1 cellular context compared by ENCODE assay signal in genomic region chr12:120925740-120926563, GRCh38.
TF ChIP-seq lines count a peak whose summit lies in the region.

No MANE protein-coding gene starts in this region.

TF ChIP-seq in HEK293, 187 proteins besides CTCF, POLR2A, EP300 and RAD21 (continued from another document):
- TF ChIP-seq AEBP2 (tag by site-specific recombination; IDR thresholded peaks at IDR 0.05; ENCODE audit: borderline replicate concordance) (no peak), ZNF184 (tag by site-specific recombination; IDR thresholded peaks at IDR 0.05) (no peak), ZNF704 (tag by site-specific recombination; IDR thresholded peaks at IDR 0.05) (no peak), KLF10 (tag by site-specific recombination; IDR thresholded peaks at IDR 0.05) (no peak), ZNF621 (tag by site-specific recombination; IDR thresholded peaks at IDR 0.05) (no peak), KLF17 (tag by site-specific recombination; IDR thresholded peaks at IDR 0.05) (0 out of 2 replicates have a peak, but pooled peaks have one; percentile 35), TCF7L2 (IDR thresholded peaks at IDR 0.05; ENCODE audit: borderline replicate concordance, low read depth, low read length) (no peak), ZNF600 (tag by site-specific recombination; IDR thresholded peaks at IDR 0.05) (peak; percentile 17; the same call in 1 of the 2 replicates), GLIS1 (tag by site-specific recombination; IDR thresholded peaks at IDR 0.05) (peak; percentile 37; the same call in 1 of the 2 replicates), ZBTB48 (tag by site-specific recombination; IDR thresholded peaks at IDR 0.05) (no peak), ZBTB17 (tag by site-specific recombination; IDR thresholded peaks at IDR 0.05) (peak; percentile 49), ZNF133 (tag by site-specific recombination; IDR thresholded peaks at IDR 0.05) (no peak), ZNF776 (tag by site-specific recombination; IDR thresholded peaks at IDR 0.05; ENCODE audit: borderline replicate concordance) (no peak), ZNF610 (tag by site-specific recombination; IDR thresholded peaks at IDR 0.05; ENCODE audit: borderline replicate concordance) (peak; percentile 61; the same call in 1 of the 2 replicates), GLIS2 (tag by site-specific recombination; IDR thresholded peaks at IDR 0.05) (peak; percentile 32; the same call in 1 of the 2 replicates), ZNF791 (tag by site-specific recombination; IDR thresholded peaks at IDR 0.05) (no peak), ZNF311 (tag by site-specific recombination; IDR thresholded peaks at IDR 0.05; ENCODE audit: borderline replicate concordance) (no peak), ZNF114 (tag by site-specific recombination; IDR thresholded peaks at IDR 0.05) (no peak), OSR2 (tag by site-specific recombination; IDR thresholded peaks at IDR 0.05) (no peak), KLF7 (tag by site-specific recombination; IDR thresholded peaks at IDR 0.05; ENCODE audit: borderline replicate concordance) (no peak), ZNF639 (tag by site-specific recombination; IDR thresholded peaks at IDR 0.05) (no peak), ZNF335 (tag by site-specific recombination; conservative IDR thresholded peaks at IDR 0.05) (peak; percentile 34; the same call in 1 of the 2 replicates), ZNF548 (tag by site-specific recombination; IDR thresholded peaks at IDR 0.05) (no peak), ZNF792 (tag by site-specific recombination; IDR thresholded peaks at IDR 0.05) (no peak), ZNF76 (tag by site-specific recombination; IDR thresholded peaks at IDR 0.05; ENCODE audit: borderline replicate concordance, low read depth) (no peak), ZNF510 (tag by site-specific recombination; IDR thresholded peaks at IDR 0.05; ENCODE audit: insufficient replicate concordance) (no peak), ZNF626 (tag by site-specific recombination; IDR thresholded peaks at IDR 0.05) (no peak), ZNF169 (tag by site-specific recombination; IDR thresholded peaks at IDR 0.05) (no peak), EGR2 (tag by site-specific recombination; IDR thresholded peaks at IDR 0.05; ENCODE audit: low read depth) (peak; percentile 41; the same call in 1 of the 2 replicates), ZBTB49 (tag by site-specific recombination; IDR thresholded peaks at IDR 0.05; ENCODE audit: low read depth) (no peak), ZBTB8A (tag by site-specific recombination; IDR thresholded peaks at IDR 0.05) (no peak), ZNF221 (tag by site-specific recombination; IDR thresholded peaks at IDR 0.05; ENCODE audit: borderline replicate concordance) (no peak), ZNF138 (tag by site-specific recombination; IDR thresholded peaks at IDR 0.05; ENCODE audit: borderline replicate concordance) (no peak), ZNF521 (tag by site-specific recombination; IDR thresholded peaks at IDR 0.05) (no peak), ZNF433 (tag by site-specific recombination; IDR thresholded peaks at IDR 0.05; ENCODE audit: low read depth) (no peak), ZNF10 (tag by site-specific recombination; IDR thresholded peaks at IDR 0.05) (no peak), ZFP37 (tag by site-specific recombination; IDR thresholded peaks at IDR 0.05) (no peak), ZNF596 (tag by site-specific recombination; IDR thresholded peaks at IDR 0.05) (no peak)
